ENCODE assay signal across 14 cellular contexts in the genomic region with DNA sequence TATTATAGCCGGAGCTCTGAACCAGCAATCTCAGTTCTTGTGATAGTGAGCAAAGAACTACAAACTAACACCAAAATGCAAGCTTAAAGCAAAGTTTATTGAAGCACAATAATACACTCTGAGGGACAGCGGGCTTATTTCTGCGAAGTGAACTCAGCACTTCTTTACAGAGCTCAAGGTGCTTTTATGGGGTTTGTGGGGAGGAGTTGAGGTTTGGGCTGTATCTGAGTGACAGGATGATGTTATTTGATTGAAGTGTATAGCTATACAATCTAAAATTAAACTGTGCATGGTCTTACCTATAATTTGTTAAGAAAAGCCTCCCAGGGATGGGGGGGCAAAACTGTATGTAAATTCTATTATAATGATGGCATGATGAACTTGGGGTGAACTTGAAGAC. TPM values are rescaled to one million over a fixed set of nuclear protein-coding genes. Genes with fewer than 3 reads are reported as not detected.
DNase-seq lines count a peak whose midpoint lies in the region; ATAC-seq lines count a peak whose summit lies in the region.
"Had no signal": no experiment of that assay in that cellular context is flagged by ENCODE, and none has a peak within 500 bp of the region (broad histone marks: within the 10 kb centered on the region; RNA-seq: fewer than 3 reads in every experiment).

No MANE protein-coding gene starts in this region.

- no peak overlapping the region for H3K18ac ChIP-seq in trophoblast cell (ENCODE audit: low read length)

- H3K27ac Mint-ChIP-seq in T-helper 2 cell treated with Interferon-gamma antibody and Interleukin-4, amounts not matched to agents 5 μg/mL and 100 μg/mL, for 36 hours: no peak overlapping the region
- H3K27ac Mint-ChIP-seq in activated naive CD8-positive, alpha-beta T cell treated with anti-CD3 and anti-CD28 coated beads, Interleukin-2, amount 50 U/mL, for 24 hours: no peak overlapping the region

- peaks cover 6% of the 10 kb centered on the region for H3K9me3 Mint-ChIP-seq in T-helper 2 cell treated with Interferon-gamma antibody and Interleukin-4, amounts not matched to agents 5 μg/mL and 100 μg/mL, for 36 hours
- peaks cover 6% of the 10 kb centered on the region for H3K9me3 Mint-ChIP-seq in activated naive CD8-positive, alpha-beta T cell treated with anti-CD3 and anti-CD28 coated beads, Interleukin-2, amount 50 U/mL, for 24 hours

- no peak overlapping the region for H2AFZ ChIP-seq in trophoblast cell (ENCODE audit: insufficient read depth, low read length, poor library complexity)

- no peaks in the 10 kb centered on the region for H3K27me3 ChIP-seq in trophoblast cell (ENCODE audit: insufficient read depth, low read length)
- H3K27me3 ChIP-seq: body of pancreas, dorsolateral prefrontal cortex, sigmoid colon had no signal

- H3K27ac ChIP-seq in trophoblast cell (ENCODE audit: low read depth, low read length): no peak overlapping the region
- H3K27ac ChIP-seq: neutrophil, RWPE1 had no signal

- DNase-seq in activated T-cell treated with anti-CD3 and anti-CD28 coated beads for 4 hours (peak; percentile 21), left lobe of liver (ENCODE audit: low spot score) (no peak), A172 (ENCODE audit: low spot score) (no peak), trophoblast cell (no peak)
- no peak for DNase-seq in activated T-cell treated with anti-CD3 and anti-CD28 coated beads, Interleukin-2, amount 50 U/mL, for 48 hours
- no peak for DNase-seq in T-helper 2 cell treated with Interferon-gamma antibody and Interleukin-4, amounts not matched to agents 5 μg/mL and 100 μg/mL, for 36 hours (ENCODE audit: low spot score)
- DNase-seq in activated naive CD8-positive, alpha-beta T cell treated with anti-CD3 and anti-CD28 coated beads, Interleukin-2, amount 50 U/mL, for 24 hours: no peak
- DNase-seq in stimulated activated naive CD4-positive, alpha-beta T cell (lab: John Stamatoyannopoulos, UW): peak in 5 of 6 experiments; percentile 44 to 79 (median 65)
- DNase-seq: body of pancreas, DMS 273 treated with DMSO at 0.1 percent for 48 hours, dorsolateral prefrontal cortex, sigmoid colon had no signal

- H2BK120ac ChIP-seq in trophoblast cell (ENCODE audit: insufficient read depth, low read length, poor library complexity): no peak overlapping the region

- no CpG with 5 or more reads among the region's 3 CpGs for WGBS in trophoblast cell (ENCODE audit: extremely low coverage, insufficient coverage, insufficient read length)

- no peak overlapping the region for H4K8ac ChIP-seq in trophoblast cell (ENCODE audit: low read depth, low read length)

- peaks cover 25% of the 10 kb centered on the region for H3K4me1 Mint-ChIP-seq in T-helper 2 cell treated with Interferon-gamma antibody and Interleukin-4, amounts not matched to agents 5 μg/mL and 100 μg/mL, for 36 hours (ENCODE audit: low read depth)
- peaks cover 32% of the 10 kb centered on the region for H3K4me1 Mint-ChIP-seq in activated naive CD8-positive, alpha-beta T cell treated with anti-CD3 and anti-CD28 coated beads, Interleukin-2, amount 50 U/mL, for 24 hours

- peaks cover 2% of the 10 kb centered on the region for H3K79me2 ChIP-seq in trophoblast cell (ENCODE audit: control insufficient read depth, insufficient read depth, low read length, poor library complexity)

- H4K91ac ChIP-seq in trophoblast cell (ENCODE audit: low read depth, low read length): no peak overlapping the region

- H3K79me1 ChIP-seq in trophoblast cell (ENCODE audit: low read length): peaks cover 9% of the 10 kb centered on the region

- H2AK5ac ChIP-seq in trophoblast cell (ENCODE audit: low read length): no peak overlapping the region

- no peak overlapping the region for H2BK5ac ChIP-seq in trophoblast cell (ENCODE audit: low read depth, low read length, poor library complexity)

- H2BK12ac ChIP-seq in trophoblast cell (ENCODE audit: low read length): no peak overlapping the region

- no peaks in the 10 kb centered on the region for H3K36me3 Mint-ChIP-seq in T-helper 2 cell treated with Interferon-gamma antibody and Interleukin-4, amounts not matched to agents 5 μg/mL and 100 μg/mL, for 36 hours (ENCODE audit: low read depth)
- no peaks in the 10 kb centered on the region for H3K36me3 Mint-ChIP-seq in activated naive CD8-positive, alpha-beta T cell treated with anti-CD3 and anti-CD28 coated beads, Interleukin-2, amount 50 U/mL, for 24 hours (ENCODE audit: low read depth)

- peak overlapping the region; percentile 22 for H3K4me3 Mint-ChIP-seq in T-helper 2 cell treated with Interferon-gamma antibody and Interleukin-4, amounts not matched to agents 5 μg/mL and 100 μg/mL, for 36 hours
- H3K4me3 Mint-ChIP-seq in activated naive CD8-positive, alpha-beta T cell treated with anti-CD3 and anti-CD28 coated beads, Interleukin-2, amount 50 U/mL, for 24 hours: peak overlapping the region; percentile 32

- H3K14ac ChIP-seq in trophoblast cell (ENCODE audit: low read length): no peak overlapping the region

- no peaks in the 10 kb centered on the region for H3K9me3 ChIP-seq in trophoblast cell (ENCODE audit: insufficient read depth, low read depth, low read length)
- H3K9me3 ChIP-seq: body of pancreas, neutrophil, sigmoid colon had no signal

- peaks cover 2% of the 10 kb centered on the region in 2 experiments for H3K36me3 ChIP-seq in trophoblast cell (ENCODE audit: control insufficient read depth in 1 of 2, insufficient read depth in 2 of 2, low read length in 2 of 2)
- H3K36me3 ChIP-seq: neutrophil, sigmoid colon had no signal

- no peak overlapping the region for H3K23ac ChIP-seq in trophoblast cell (ENCODE audit: low read length)

- no peak overlapping the region for H3K4me3 ChIP-seq in trophoblast cell (ENCODE audit: low read depth, low read length)
- H3K4me3 ChIP-seq: body of pancreas had no signal

- no peak overlapping the region for H3K9ac ChIP-seq in trophoblast cell (ENCODE audit: low read length)

- H3K4ac ChIP-seq in trophoblast cell (ENCODE audit: low read depth, low read length): no peak overlapping the region

- H3K27me3 Mint-ChIP-seq in T-helper 2 cell treated with Interferon-gamma antibody and Interleukin-4, amounts not matched to agents 5 μg/mL and 100 μg/mL, for 36 hours (ENCODE audit: low read depth): peaks cover 11% of the 10 kb centered on the region
- peaks cover 2% of the 10 kb centered on the region for H3K27me3 Mint-ChIP-seq in activated naive CD8-positive, alpha-beta T cell treated with anti-CD3 and anti-CD28 coated beads, Interleukin-2, amount 50 U/mL, for 24 hours

- peaks cover 5 to 8% of the 10 kb centered on the region in 2 experiments for H3K4me1 ChIP-seq in trophoblast cell (ENCODE audit: control insufficient read depth in 1 of 2, insufficient read depth in 2 of 2, low read length in 2 of 2)

- no peak overlapping the region for H3K4me2 ChIP-seq in trophoblast cell (ENCODE audit: low read length)

- H4K12ac ChIP-seq in trophoblast cell (ENCODE audit: low read depth, low read length): no peak overlapping the region

- peak; percentile 69 for ATAC-seq in activated naive CD8-positive, alpha-beta T cell treated with anti-CD3 and anti-CD28 coated beads, Interleukin-2, amount 50 U/mL, for 24 hours
- ATAC-seq in left lobe of liver: no peak
- ATAC-seq: body of pancreas had no signal

RNA-seq across cellular contexts. Expression of a gene that starts 1.0 kb away (rescaled TPM):
- 14.1 TPM for total RNA-seq in left lobe of liver
- 15.6 and 17.0 TPM in 2 replicates for total RNA-seq in A172 (2014; rRNA removed; shearing (Covaris generic))
- polyA plus RNA-seq in trophoblast cell (2013): 1.7 and 1.8 TPM in 2 replicates

Comparison
In these comparisons a context has a peak if more than half of its experiments do, and no peak if none do; other contexts are left out.
1. DNase-seq: peak in activated T-cell treated with anti-CD3 and anti-CD28 coated beads for 4 hours (single experiment) and stimulated activated naive CD4-positive, alpha-beta T cell (5 of 6); none in activated T-cell treated with anti-CD3 and anti-CD28 coated beads, Interleukin-2, amount 50 U/mL, for 48 hours (0 of 2), T-helper 2 cell treated with Interferon-gamma antibody and Interleukin-4, amounts not matched to agents 5 μg/mL and 100 μg/mL, for 36 hours (single experiment), activated naive CD8-positive, alpha-beta T cell treated with anti-CD3 and anti-CD28 coated beads, Interleukin-2, amount 50 U/mL, for 24 hours (single experiment), left lobe of liver (single experiment), A172 (single experiment) and trophoblast cell (0 of 2).